Comparison of ENCODE assay signal across 1 cellular context in genomic region chr2:17752892-17753802, GRCh38.
A peak's percentile ranks its signal among the peaks of the same experiment; 100 is the strongest.
TF ChIP-seq lines count a peak whose summit lies in the region.

No MANE protein-coding gene starts in this region.

TF ChIP-seq in HepG2, 621 proteins besides CTCF, POLR2A, EP300 and RAD21 (continued from another document and continues in another):
- TF ChIP-seq, protein P1, sequence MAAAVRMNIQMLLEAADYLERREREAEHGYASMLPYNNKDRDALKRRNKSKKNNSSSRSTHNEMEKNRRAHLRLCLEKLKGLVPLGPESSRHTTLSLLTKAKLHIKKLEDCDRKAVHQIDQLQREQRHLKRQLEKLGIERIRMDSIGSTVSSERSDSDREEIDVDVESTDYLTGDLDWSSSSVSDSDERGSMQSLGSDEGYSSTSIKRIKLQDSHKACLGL (CRISPR knock-in tag; IDR thresholded peaks at IDR 0.05), result peak; percentile 93
- TF ChIP-seq TBX3 (IDR thresholded peaks at IDR 0.05; ENCODE audit: borderline replicate concordance) (no peak), SMAD3 (CRISPR knock-in tag; IDR thresholded peaks at IDR 0.05) (no peak; the same call in 1 of the 2 replicates), SCMH1 (CRISPR knock-in tag; IDR thresholded peaks at IDR 0.05; ENCODE audit: borderline replicate concordance) (no peak), SMAD9 (CRISPR knock-in tag; IDR thresholded peaks at IDR 0.05) (peak; percentile 81; the same call in 1 of the 2 replicates), IRX3 (CRISPR knock-in tag; IDR thresholded peaks at IDR 0.05; ENCODE audit: borderline replicate concordance, low read depth) (peak; percentile 81; the same call in 1 of the 2 replicates), ZNF878 (CRISPR knock-in tag; IDR thresholded peaks at IDR 0.05) (peak; percentile 58), KLF12 (CRISPR knock-in tag; IDR thresholded peaks at IDR 0.05; ENCODE audit: borderline replicate concordance) (0 out of 2 replicates have a peak, but pooled peaks have one; percentile 37), GZF1 (CRISPR knock-in tag; IDR thresholded peaks at IDR 0.05) (peak; percentile 52), NFE2L1 (CRISPR knock-in tag; IDR thresholded peaks at IDR 0.05; ENCODE audit: borderline replicate concordance) (0 out of 2 replicates have a peak, but pooled peaks have one; percentile 44), ERF (CRISPR knock-in tag; IDR thresholded peaks at IDR 0.05) (0 out of 2 replicates have a peak, but pooled peaks have one; percentile 60), ISX (CRISPR knock-in tag; conservative IDR thresholded peaks at IDR 0.05) (peak; percentile 64; the same call in 1 of the 2 replicates), CEBPB (IDR thresholded peaks at IDR 0.05; ENCODE audit: borderline replicate concordance, low read depth, low read length) (no peak), MYPOP (CRISPR knock-in tag; IDR thresholded peaks at IDR 0.05) (peak; percentile 54; the same call in 1 of the 2 replicates), ZFP1 (CRISPR knock-in tag; IDR thresholded peaks at IDR 0.05) (no peak), NPAS2 (CRISPR knock-in tag; IDR thresholded peaks at IDR 0.05; ENCODE audit: borderline replicate concordance) (no peak), ZNF782 (CRISPR knock-in tag; IDR thresholded peaks at IDR 0.05; ENCODE audit: borderline replicate concordance) (0 out of 2 replicates have a peak, but pooled peaks have one; percentile 65), SAP130 (CRISPR knock-in tag; IDR thresholded peaks at IDR 0.05; ENCODE audit: low read depth) (peak; percentile 57; the same call in 1 of the 2 replicates), NR1H2 (CRISPR knock-in tag; IDR thresholded peaks at IDR 0.05; ENCODE audit: borderline replicate concordance, low read depth) (no peak; the same call in 1 of the 2 replicates), ZNF232 (CRISPR knock-in tag; IDR thresholded peaks at IDR 0.05; ENCODE audit: borderline replicate concordance) (peak; percentile 84), ZNF430 (CRISPR knock-in tag; IDR thresholded peaks at IDR 0.05) (peak; percentile 81), HMGXB4 (CRISPR knock-in tag; IDR thresholded peaks at IDR 0.05; ENCODE audit: borderline replicate concordance in 1 of 2, low read depth in 1 of 2) (peak in 1 of 2 experiments; percentile 57; a peak in 3 of 4 replicates), ZNF414 (CRISPR knock-in tag; IDR thresholded peaks at IDR 0.05) (0 out of 2 replicates have a peak, but pooled peaks have one; percentile 72), PHF21A (CRISPR knock-in tag; IDR thresholded peaks at IDR 0.05) (peak; percentile 60; the same call in 1 of the 2 replicates), AGO2 (optimal IDR thresholded peaks at IDR 0.05; ENCODE audit: low read depth, low read length) (peak; percentile 92), ZNF670 (CRISPR knock-in tag; IDR thresholded peaks at IDR 0.05; ENCODE audit: borderline replicate concordance) (peak; percentile 91; the same call in 1 of the 2 replicates), ZNF687 (CRISPR knock-in tag; IDR thresholded peaks at IDR 0.05) (peak; percentile 93), HIVEP1 (CRISPR knock-in tag; IDR thresholded peaks at IDR 0.05) (peak; percentile 85; the same call in 1 of the 2 replicates), SRY (CRISPR knock-in tag; IDR thresholded peaks at IDR 0.05) (peak; percentile 87; the same call in 1 of the 2 replicates), ZNF275 (CRISPR knock-in tag; IDR thresholded peaks at IDR 0.05; ENCODE audit: borderline replicate concordance) (peak; percentile 88), ZNF629 (CRISPR knock-in tag; conservative IDR thresholded peaks at IDR 0.05) (no peak; the same call in 1 of the 2 replicates), CHCHD3 (CRISPR knock-in tag; IDR thresholded peaks at IDR 0.05) (no peak; the same call in 1 of the 2 replicates), PPARG (CRISPR knock-in tag; conservative IDR thresholded peaks at IDR 0.05) (0 out of 2 replicates have a peak, but pooled peaks have one; percentile 10), ELF3 (CRISPR knock-in tag; IDR thresholded peaks at IDR 0.05) (peak; percentile 26; the same call in 1 of the 2 replicates), FOXA3 (CRISPR knock-in tag; IDR thresholded peaks at IDR 0.05) (peak; percentile 31; the same call in 1 of the 2 replicates), MYNN (CRISPR knock-in tag; IDR thresholded peaks at IDR 0.05; ENCODE audit: low read depth) (no peak; the same call in 1 of the 2 replicates), ZNF713 (CRISPR knock-in tag; IDR thresholded peaks at IDR 0.05) (no peak), ZNF777 (CRISPR knock-in tag; IDR thresholded peaks at IDR 0.05) (peak; percentile 38; the same call in 1 of the 2 replicates), PRPF4 (IDR thresholded peaks at IDR 0.05; ENCODE audit: low read depth, low read length, poor library complexity, severe bottlenecking) (no peak), NR0B2 (CRISPR knock-in tag; IDR thresholded peaks at IDR 0.05) (peak; percentile 72; the same call in 1 of the 2 replicates), ZNF652 (CRISPR knock-in tag; IDR thresholded peaks at IDR 0.05; ENCODE audit: borderline replicate concordance, low read depth) (no peak), ZNF17 (CRISPR knock-in tag; IDR thresholded peaks at IDR 0.05) (no peak), PATZ1 (CRISPR knock-in tag; IDR thresholded peaks at IDR 0.05) (peak; percentile 68), ZEB1 (IDR thresholded peaks at IDR 0.05; ENCODE audit: insufficient replicate concordance, low read depth) (peak; percentile 50), SMARCC2 (IDR thresholded peaks at IDR 0.05) (no peak), ZNF790 (CRISPR knock-in tag; IDR thresholded peaks at IDR 0.05; ENCODE audit: borderline replicate concordance) (peak; percentile 64; the same call in 1 of the 2 replicates), NR2C2 (CRISPR knock-in tag; IDR thresholded peaks at IDR 0.05; ENCODE audit: borderline replicate concordance) (peak; percentile 25; the same call in 1 of the 2 replicates), HOXA9 (CRISPR knock-in tag; IDR thresholded peaks at IDR 0.05; ENCODE audit: borderline replicate concordance) (peak; percentile 91), ZNF446 (CRISPR knock-in tag; IDR thresholded peaks at IDR 0.05) (0 out of 2 replicates have a peak, but pooled peaks have one; percentile 79)
- TF ChIP-seq, protein P2, sequence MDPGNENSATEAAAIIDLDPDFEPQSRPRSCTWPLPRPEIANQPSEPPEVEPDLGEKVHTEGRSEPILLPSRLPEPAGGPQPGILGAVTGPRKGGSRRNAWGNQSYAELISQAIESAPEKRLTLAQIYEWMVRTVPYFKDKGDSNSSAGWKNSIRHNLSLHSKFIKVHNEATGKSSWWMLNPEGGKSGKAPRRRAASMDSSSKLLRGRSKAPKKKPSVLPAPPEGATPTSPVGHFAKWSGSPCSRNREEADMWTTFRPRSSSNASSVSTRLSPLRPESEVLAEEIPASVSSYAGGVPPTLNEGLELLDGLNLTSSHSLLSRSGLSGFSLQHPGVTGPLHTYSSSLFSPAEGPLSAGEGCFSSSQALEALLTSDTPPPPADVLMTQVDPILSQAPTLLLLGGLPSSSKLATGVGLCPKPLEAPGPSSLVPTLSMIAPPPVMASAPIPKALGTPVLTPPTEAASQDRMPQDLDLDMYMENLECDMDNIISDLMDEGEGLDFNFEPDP (CRISPR knock-in tag; conservative IDR thresholded peaks at IDR 0.05), result peak; percentile 90; the same call in 1 of the 2 replicates
- TF ChIP-seq, protein P3, sequence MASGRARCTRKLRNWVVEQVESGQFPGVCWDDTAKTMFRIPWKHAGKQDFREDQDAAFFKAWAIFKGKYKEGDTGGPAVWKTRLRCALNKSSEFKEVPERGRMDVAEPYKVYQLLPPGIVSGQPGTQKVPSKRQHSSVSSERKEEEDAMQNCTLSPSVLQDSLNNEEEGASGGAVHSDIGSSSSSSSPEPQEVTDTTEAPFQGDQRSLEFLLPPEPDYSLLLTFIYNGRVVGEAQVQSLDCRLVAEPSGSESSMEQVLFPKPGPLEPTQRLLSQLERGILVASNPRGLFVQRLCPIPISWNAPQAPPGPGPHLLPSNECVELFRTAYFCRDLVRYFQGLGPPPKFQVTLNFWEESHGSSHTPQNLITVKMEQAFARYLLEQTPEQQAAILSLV (CRISPR knock-in tag; IDR thresholded peaks at IDR 0.05; ENCODE audit: borderline replicate concordance), result peak; percentile 82; the same call in 1 of the 2 replicates
- TF ChIP-seq, protein P4, sequence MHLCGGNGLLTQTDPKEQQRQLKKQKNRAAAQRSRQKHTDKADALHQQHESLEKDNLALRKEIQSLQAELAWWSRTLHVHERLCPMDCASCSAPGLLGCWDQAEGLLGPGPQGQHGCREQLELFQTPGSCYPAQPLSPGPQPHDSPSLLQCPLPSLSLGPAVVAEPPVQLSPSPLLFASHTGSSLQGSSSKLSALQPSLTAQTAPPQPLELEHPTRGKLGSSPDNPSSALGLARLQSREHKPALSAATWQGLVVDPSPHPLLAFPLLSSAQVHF (CRISPR knock-in tag; IDR thresholded peaks at IDR 0.05), result peak; percentile 93
